31 cellular contexts compared by ENCODE assay signal in the genomic region with DNA sequence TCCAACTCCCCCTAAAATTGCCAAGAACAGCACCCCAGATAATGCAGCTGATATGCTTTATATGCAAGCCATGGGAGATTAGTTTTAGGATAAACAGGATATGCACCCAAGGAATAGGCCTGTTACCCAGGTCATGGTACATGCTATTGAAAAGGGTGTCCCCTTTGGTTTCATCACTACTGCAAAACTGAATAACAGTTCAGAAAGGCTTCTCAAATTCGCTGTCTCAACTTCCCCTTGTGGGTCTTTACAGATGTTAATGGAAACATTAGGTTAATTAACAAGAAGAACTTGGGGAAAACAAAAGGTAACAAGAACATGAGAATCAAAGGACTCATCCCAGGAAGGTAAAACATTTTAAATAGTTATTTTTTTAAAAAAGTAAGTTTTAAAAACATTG.
"Had no signal": no experiment of that assay in that cellular context is flagged by ENCODE, and none has a peak within 500 bp of the region (broad histone marks: within the 10 kb centered on the region; RNA-seq: fewer than 3 reads in every experiment).

No MANE protein-coding gene starts in this region.

- H3K4me3 Mint-ChIP-seq: activated CD4-positive, alpha-beta memory T cell treated with anti-CD3 and anti-CD28 coated beads, Interleukin-2, amount 10 ng/mL, durations not matched to agents 7 days and 5 days; activated CD4-positive, alpha-beta T cell treated with anti-CD3 and anti-CD28 coated beads, Interleukin-2, amount 10 ng/mL, durations not matched to agents 7 days and 5 days; activated naive CD8-positive, alpha-beta T cell; activated T-cell treated with anti-CD3 and anti-CD28 coated beads, Interleukin-2, amount 50 U/mL, for 24 hours; activated T-cell treated with anti-CD3 and anti-CD28 coated beads, Interleukin-2, amount 50 U/mL, for 72 hours; central memory CD8-positive, alpha-beta T cell; dendritic cell treated with granulocyte-macrophage colony-stimulating factor and Interleukin-4, amounts not matched to agents 40 ng/mL and 50 ng/mL, for 4 days; effector memory CD8-positive, alpha-beta T cell; T-helper 17 cell; T-helper 2 cell treated with Interferon-gamma antibody and Interleukin-4, amounts not matched to agents 5 μg/mL and 100 μg/mL, for 36 hours had no signal

- H3K9me3 Mint-ChIP-seq: activated CD4-positive, alpha-beta memory T cell treated with anti-CD3 and anti-CD28 coated beads, Interleukin-2, amount 10 ng/mL, durations not matched to agents 7 days and 5 days; activated CD4-positive, alpha-beta T cell treated with anti-CD3 and anti-CD28 coated beads, Interleukin-2, amount 10 ng/mL, durations not matched to agents 7 days and 5 days; activated T-cell treated with anti-CD3 and anti-CD28 coated beads, Interleukin-2, amount 50 U/mL, for 24 hours; activated T-cell treated with anti-CD3 and anti-CD28 coated beads, Interleukin-2, amount 50 U/mL, for 72 hours; central memory CD8-positive, alpha-beta T cell; dendritic cell treated with granulocyte-macrophage colony-stimulating factor and Interleukin-4, amounts not matched to agents 40 ng/mL and 50 ng/mL, for 4 days; T-helper 2 cell treated with Interferon-gamma antibody and Interleukin-4, amounts not matched to agents 5 μg/mL and 100 μg/mL, for 36 hours had no signal

- H3K27me3 ChIP-seq: brain microvascular endothelial cell, esophagus muscularis mucosa, foreskin keratinocyte, gastrocnemius medialis, heart left ventricle had no signal

- H3K4me1 Mint-ChIP-seq: activated CD4-positive, alpha-beta memory T cell treated with anti-CD3 and anti-CD28 coated beads, Interleukin-2, amount 10 ng/mL, durations not matched to agents 7 days and 5 days; activated CD4-positive, alpha-beta T cell treated with anti-CD3 and anti-CD28 coated beads, Interleukin-2, amount 10 ng/mL, durations not matched to agents 7 days and 5 days; central memory CD8-positive, alpha-beta T cell; T-helper 17 cell had no signal

- H3K27ac ChIP-seq: brain microvascular endothelial cell, coronary artery, dorsolateral prefrontal cortex, esophagus muscularis mucosa, foreskin keratinocyte, gastrocnemius medialis, heart left ventricle had no signal

- ATAC-seq: activated T-cell treated with anti-CD3 and anti-CD28 coated beads, Interleukin-2, amount 50 U/mL, for 72 hours; effector memory CD8-positive, alpha-beta T cell; foreskin keratinocyte; gastrocnemius medialis; heart left ventricle; T-helper 17 cell had no signal

- H3K4me3 ChIP-seq: coronary artery, dorsolateral prefrontal cortex, esophagus muscularis mucosa, gastrocnemius medialis, heart left ventricle had no signal

- H3K36me3 Mint-ChIP-seq: activated naive CD8-positive, alpha-beta T cell had no signal

- H3K36me3 ChIP-seq: brain microvascular endothelial cell, esophagus muscularis mucosa, gastrocnemius medialis, heart left ventricle had no signal

- H3K27ac Mint-ChIP-seq: activated CD4-positive, alpha-beta memory T cell treated with anti-CD3 and anti-CD28 coated beads, Interleukin-2, amount 10 ng/mL, durations not matched to agents 7 days and 5 days; activated CD4-positive, alpha-beta T cell treated with anti-CD3 and anti-CD28 coated beads, Interleukin-2, amount 10 ng/mL, durations not matched to agents 7 days and 5 days; activated naive CD8-positive, alpha-beta T cell; activated T-cell treated with anti-CD3 and anti-CD28 coated beads, Interleukin-2, amount 50 U/mL, for 24 hours; activated T-cell treated with anti-CD3 and anti-CD28 coated beads, Interleukin-2, amount 50 U/mL, for 72 hours; dendritic cell treated with granulocyte-macrophage colony-stimulating factor and Interleukin-4, amounts not matched to agents 40 ng/mL and 50 ng/mL, for 4 days; effector memory CD8-positive, alpha-beta T cell; T-helper 17 cell; T-helper 2 cell treated with Interferon-gamma antibody and Interleukin-4, amounts not matched to agents 5 μg/mL and 100 μg/mL, for 36 hours had no signal

- DNase-seq: activated CD4-positive, alpha-beta memory T cell treated with anti-CD3 and anti-CD28 coated beads, Interleukin-2, amount 10 ng/mL, durations not matched to agents 7 days and 5 days; activated CD4-positive, alpha-beta T cell treated with anti-CD3 and anti-CD28 coated beads for 1 hour; activated CD4-positive, alpha-beta T cell treated with anti-CD3 and anti-CD28 coated beads for 4 hours; activated CD4-positive, alpha-beta T cell treated with anti-CD3 and anti-CD28 coated beads, Interleukin-2, amount 10 ng/mL, durations not matched to agents 7 days and 5 days; activated CD4-positive, alpha-beta T cell treated with anti-CD3 and anti-CD28 coated beads, Interleukin-2, amount 50 U/mL, for 4 hours; activated CD8-positive, alpha-beta memory T cell treated with anti-CD3 and anti-CD28 coated beads, Interleukin-2, amount 50 U/mL, for 48 hours; activated gamma-delta T cell; activated naive CD4-positive, alpha-beta T cell; activated naive CD4-positive, alpha-beta T cell treated with anti-CD3 and anti-CD28 coated beads, Interleukin-2, amount 50 U/mL, for 16 hours; activated T-cell treated with anti-CD3 and anti-CD28 coated beads for 4 hours; activated T-cell treated with anti-CD3 and anti-CD28 coated beads, Interleukin-2, amount 50 U/mL, for 24 hours; activated T-cell treated with anti-CD3 and anti-CD28 coated beads, Interleukin-2, amount 50 U/mL, for 72 hours; amniotic stem cell; anterior cingulate cortex; brain microvascular endothelial cell; dorsolateral prefrontal cortex; effector CD4-positive, alpha-beta T cell; effector memory CD8-positive, alpha-beta T cell; erythroblast; foreskin keratinocyte; gastrocnemius medialis; glutamatergic neuron; heart left ventricle; T-helper 17 cell; T1000 had no signal

- H3K9me3 ChIP-seq: esophagus muscularis mucosa, gastrocnemius medialis, heart left ventricle had no signal

- H3K4me1 ChIP-seq: esophagus muscularis mucosa, foreskin keratinocyte, gastrocnemius medialis, heart left ventricle had no signal

- H3K27me3 Mint-ChIP-seq: activated CD4-positive, alpha-beta memory T cell treated with anti-CD3 and anti-CD28 coated beads, Interleukin-2, amount 10 ng/mL, durations not matched to agents 7 days and 5 days; activated CD4-positive, alpha-beta T cell treated with anti-CD3 and anti-CD28 coated beads, Interleukin-2, amount 10 ng/mL, durations not matched to agents 7 days and 5 days; activated naive CD8-positive, alpha-beta T cell; activated T-cell treated with anti-CD3 and anti-CD28 coated beads, Interleukin-2, amount 50 U/mL, for 24 hours; central memory CD8-positive, alpha-beta T cell; dendritic cell treated with granulocyte-macrophage colony-stimulating factor and Interleukin-4, amounts not matched to agents 40 ng/mL and 50 ng/mL, for 4 days; effector memory CD8-positive, alpha-beta T cell; T-helper 17 cell had no signal
